In the genomic region with DNA sequence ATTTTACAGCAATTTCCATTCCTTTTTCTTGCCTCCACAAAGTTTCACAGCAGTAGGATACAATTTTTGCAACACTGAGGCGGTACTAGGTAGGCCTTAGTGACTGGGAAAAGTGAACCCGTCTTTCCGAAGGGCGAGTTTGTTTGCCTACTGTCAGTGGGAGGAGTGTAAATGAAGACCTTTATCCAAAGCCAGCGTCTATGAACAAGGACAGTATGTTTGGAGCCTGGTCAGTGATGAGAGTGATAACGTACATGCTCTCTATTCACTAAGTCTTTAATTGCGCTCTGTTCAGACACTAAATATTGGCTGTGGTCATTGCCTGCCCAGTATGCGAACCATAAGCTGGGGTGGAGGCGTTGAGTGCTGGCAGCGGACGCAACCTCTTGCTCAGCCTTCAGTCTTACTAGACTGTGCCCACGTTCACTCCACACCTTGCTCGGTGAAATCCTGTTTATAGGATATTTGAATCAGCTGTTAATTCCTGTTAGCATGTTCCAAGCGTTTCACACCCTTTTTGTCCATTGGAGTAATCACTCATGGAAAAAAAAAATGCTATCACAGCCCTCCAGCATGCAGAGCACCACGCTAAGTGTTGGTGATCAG, we compare ENCODE assay signal across 3 cellular contexts.
TF ChIP-seq lines count a peak whose summit lies in the region.

No MANE protein-coding gene starts in this region.

TF ChIP-seq in HepG2, 621 proteins besides CTCF, POLR2A, EP300 and RAD21 (continues in another document):
- TF ChIP-seq, protein P1, sequence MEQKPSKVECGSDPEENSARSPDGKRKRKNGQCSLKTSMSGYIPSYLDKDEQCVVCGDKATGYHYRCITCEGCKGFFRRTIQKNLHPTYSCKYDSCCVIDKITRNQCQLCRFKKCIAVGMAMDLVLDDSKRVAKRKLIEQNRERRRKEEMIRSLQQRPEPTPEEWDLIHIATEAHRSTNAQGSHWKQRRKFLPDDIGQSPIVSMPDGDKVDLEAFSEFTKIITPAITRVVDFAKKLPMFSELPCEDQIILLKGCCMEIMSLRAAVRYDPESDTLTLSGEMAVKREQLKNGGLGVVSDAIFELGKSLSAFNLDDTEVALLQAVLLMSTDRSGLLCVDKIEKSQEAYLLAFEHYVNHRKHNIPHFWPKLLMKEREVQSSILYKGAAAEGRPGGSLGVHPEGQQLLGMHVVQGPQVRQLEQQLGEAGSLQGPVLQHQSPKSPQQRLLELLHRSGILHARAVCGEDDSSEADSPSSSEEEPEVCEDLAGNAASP (CRISPR knock-in tag; IDR thresholded peaks at IDR 0.05; ENCODE audit: borderline replicate concordance), result no peak
- TF ChIP-seq GLI4 (CRISPR knock-in tag; IDR thresholded peaks at IDR 0.05; ENCODE audit: borderline replicate concordance) (no peak), ZFY (CRISPR knock-in tag; IDR thresholded peaks at IDR 0.05) (peak; percentile 39), ZNF644 (CRISPR knock-in tag; IDR thresholded peaks at IDR 0.05; ENCODE audit: low read depth) (peak; percentile 35; the same call in 1 of the 2 replicates), ZBTB1 (CRISPR knock-in tag; IDR thresholded peaks at IDR 0.05; ENCODE audit: borderline replicate concordance) (no peak), ZNF20 (CRISPR knock-in tag; IDR thresholded peaks at IDR 0.05) (no peak), MTA1 (CRISPR knock-in tag; IDR thresholded peaks at IDR 0.05; ENCODE audit: borderline replicate concordance) (0 out of 2 replicates have a peak, but pooled peaks have one; percentile 40), RBM22 (optimal IDR thresholded peaks at IDR 0.05; ENCODE audit: low read length) (peak; percentile 76), DPF2 (CRISPR knock-in tag; IDR thresholded peaks at IDR 0.05; ENCODE audit: borderline replicate concordance, low read depth) (0 out of 2 replicates have a peak, but pooled peaks have one; percentile 26), MEIS1 (CRISPR knock-in tag; IDR thresholded peaks at IDR 0.05; ENCODE audit: borderline replicate concordance) (no peak), FOXO1 (CRISPR knock-in tag; IDR thresholded peaks at IDR 0.05) (no peak), ISX (CRISPR knock-in tag; conservative IDR thresholded peaks at IDR 0.05) (no peak), CCDC6 (CRISPR knock-in tag; IDR thresholded peaks at IDR 0.05) (no peak), ZNF331 (CRISPR knock-in tag; IDR thresholded peaks at IDR 0.05) (peak; percentile 44; the same call in 1 of the 2 replicates), NCOA1 (CRISPR knock-in tag; IDR thresholded peaks at IDR 0.05) (0 out of 2 replicates have a peak, but pooled peaks have one; percentile 61)
- TF ChIP-seq, protein P2, sequence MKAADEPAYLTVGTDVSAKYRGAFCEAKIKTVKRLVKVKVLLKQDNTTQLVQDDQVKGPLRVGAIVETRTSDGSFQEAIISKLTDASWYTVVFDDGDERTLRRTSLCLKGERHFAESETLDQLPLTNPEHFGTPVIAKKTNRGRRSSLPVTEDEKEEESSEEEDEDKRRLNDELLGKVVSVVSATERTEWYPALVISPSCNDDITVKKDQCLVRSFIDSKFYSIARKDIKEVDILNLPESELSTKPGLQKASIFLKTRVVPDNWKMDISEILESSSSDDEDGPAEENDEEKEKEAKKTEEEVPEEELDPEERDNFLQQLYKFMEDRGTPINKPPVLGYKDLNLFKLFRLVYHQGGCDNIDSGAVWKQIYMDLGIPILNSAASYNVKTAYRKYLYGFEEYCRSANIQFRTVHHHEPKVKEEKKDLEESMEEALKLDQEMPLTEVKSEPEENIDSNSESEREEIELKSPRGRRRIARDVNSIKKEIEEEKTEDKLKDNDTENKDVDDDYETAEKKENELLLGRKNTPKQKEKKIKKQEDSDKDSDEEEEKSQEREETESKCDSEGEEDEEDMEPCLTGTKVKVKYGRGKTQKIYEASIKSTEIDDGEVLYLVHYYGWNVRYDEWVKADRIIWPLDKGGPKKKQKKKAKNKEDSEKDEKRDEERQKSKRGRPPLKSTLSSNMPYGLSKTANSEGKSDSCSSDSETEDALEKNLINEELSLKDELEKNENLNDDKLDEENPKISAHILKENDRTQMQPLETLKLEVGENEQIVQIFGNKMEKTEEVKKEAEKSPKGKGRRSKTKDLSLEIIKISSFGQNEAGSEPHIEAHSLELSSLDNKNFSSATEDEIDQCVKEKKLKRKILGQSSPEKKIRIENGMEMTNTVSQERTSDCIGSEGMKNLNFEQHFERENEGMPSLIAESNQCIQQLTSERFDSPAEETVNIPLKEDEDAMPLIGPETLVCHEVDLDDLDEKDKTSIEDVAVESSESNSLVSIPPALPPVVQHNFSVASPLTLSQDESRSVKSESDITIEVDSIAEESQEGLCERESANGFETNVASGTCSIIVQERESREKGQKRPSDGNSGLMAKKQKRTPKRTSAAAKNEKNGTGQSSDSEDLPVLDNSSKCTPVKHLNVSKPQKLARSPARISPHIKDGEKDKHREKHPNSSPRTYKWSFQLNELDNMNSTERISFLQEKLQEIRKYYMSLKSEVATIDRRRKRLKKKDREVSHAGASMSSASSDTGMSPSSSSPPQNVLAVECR (CRISPR knock-in tag; IDR thresholded peaks at IDR 0.05; ENCODE audit: borderline replicate concordance), result no peak; the same call in 1 of the 2 replicates

TF ChIP-seq in WTC11, 78 proteins besides CTCF, POLR2A, EP300 and RAD21 (continues in another document):
- TF ChIP-seq NFYB (CRISPR knock-in tag; conservative IDR thresholded peaks at IDR 0.05; ENCODE audit: low read depth), result no peak
- TF ChIP-seq MXD4 (CRISPR knock-in tag; IDR thresholded peaks at IDR 0.05; ENCODE audit: borderline replicate concordance), result no peak
- no peak for TF ChIP-seq EMX1 (CRISPR knock-in tag; IDR thresholded peaks at IDR 0.05)
- no peak for TF ChIP-seq TEAD1 (CRISPR knock-in tag; IDR thresholded peaks at IDR 0.05)
- no peak for TF ChIP-seq ATF6 (CRISPR knock-in tag; IDR thresholded peaks at IDR 0.05)
- TF ChIP-seq, protein P3, sequence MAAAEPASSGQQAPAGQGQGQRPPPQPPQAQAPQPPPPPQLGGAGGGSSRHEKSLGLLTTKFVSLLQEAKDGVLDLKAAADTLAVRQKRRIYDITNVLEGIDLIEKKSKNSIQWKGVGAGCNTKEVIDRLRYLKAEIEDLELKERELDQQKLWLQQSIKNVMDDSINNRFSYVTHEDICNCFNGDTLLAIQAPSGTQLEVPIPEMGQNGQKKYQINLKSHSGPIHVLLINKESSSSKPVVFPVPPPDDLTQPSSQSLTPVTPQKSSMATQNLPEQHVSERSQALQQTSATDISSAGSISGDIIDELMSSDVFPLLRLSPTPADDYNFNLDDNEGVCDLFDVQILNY (CRISPR knock-in tag; IDR thresholded peaks at IDR 0.05), result no peak
- TF ChIP-seq GTF2I (CRISPR knock-in tag; conservative IDR thresholded peaks at IDR 0.05), result no peak
- no peak for TF ChIP-seq MYBL2 (CRISPR knock-in tag; IDR thresholded peaks at IDR 0.05)
- TF ChIP-seq, protein P4, sequence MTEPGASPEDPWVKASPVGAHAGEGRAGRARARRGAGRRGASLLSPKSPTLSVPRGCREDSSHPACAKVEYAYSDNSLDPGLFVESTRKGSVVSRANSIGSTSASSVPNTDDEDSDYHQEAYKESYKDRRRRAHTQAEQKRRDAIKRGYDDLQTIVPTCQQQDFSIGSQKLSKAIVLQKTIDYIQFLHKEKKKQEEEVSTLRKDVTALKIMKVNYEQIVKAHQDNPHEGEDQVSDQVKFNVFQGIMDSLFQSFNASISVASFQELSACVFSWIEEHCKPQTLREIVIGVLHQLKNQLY (CRISPR knock-in tag; IDR thresholded peaks at IDR 0.05), result no peak
- TF ChIP-seq TP53 (CRISPR knock-in tag; IDR thresholded peaks at IDR 0.05), result no peak
- TF ChIP-seq RORB (CRISPR knock-in tag; IDR thresholded peaks at IDR 0.05), result no peak

TF ChIP-seq in H1, 55 proteins besides CTCF, POLR2A, EP300 and RAD21:
- TF ChIP-seq POLR2AphosphoS5 (IDR thresholded peaks at IDR 0.05; ENCODE audit: low read depth, low read length) (no peak), JUN (IDR thresholded peaks at IDR 0.05; ENCODE audit: low read depth, low read length) (no peak), TCF12 (IDR thresholded peaks at IDR 0.05; ENCODE audit: low read depth, low read length) (no peak)
